15 cellular contexts compared by ENCODE assay signal in the genomic region with DNA sequence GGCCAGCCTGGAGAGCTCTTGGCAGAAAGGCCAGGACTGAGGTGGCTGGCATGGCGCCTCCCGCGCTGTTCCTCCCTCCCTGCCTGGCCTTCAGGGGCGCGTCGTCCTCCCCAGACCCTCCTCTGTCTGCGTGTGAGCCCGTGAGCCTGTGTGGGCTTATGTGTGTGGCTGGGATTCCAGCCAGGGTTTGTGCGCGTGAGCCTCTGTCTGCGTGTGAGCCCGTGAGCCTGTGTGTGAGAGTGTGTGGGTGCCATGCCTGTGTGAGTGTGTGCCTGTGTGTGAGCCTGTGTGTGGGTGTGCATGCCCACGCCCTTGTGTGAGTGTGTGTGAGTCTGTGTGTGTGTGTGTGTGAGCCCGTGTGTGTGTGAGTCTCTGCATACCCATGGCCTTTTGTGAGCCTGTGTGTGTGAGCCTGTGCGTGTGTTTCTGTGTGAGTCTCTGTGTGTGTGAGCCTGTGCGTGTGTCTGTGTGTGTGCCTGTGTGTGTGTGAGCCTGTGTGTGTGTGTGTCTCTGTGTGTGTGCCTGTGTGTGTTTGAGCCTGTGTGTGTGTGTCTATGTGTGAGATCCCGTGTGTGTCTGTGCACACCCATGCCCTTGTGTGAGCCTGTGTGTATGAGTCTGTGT. TPM values are rescaled to one million over a fixed set of nuclear protein-coding genes. Genes with fewer than 3 reads are reported as not detected.
DNase-seq lines count a peak whose midpoint lies in the region; ATAC-seq and TF ChIP-seq lines count a peak whose summit lies in the region.
"Had no signal": no experiment of that assay in that cellular context is flagged by ENCODE, and none has a peak within 500 bp of the region (broad histone marks: within the 10 kb centered on the region; RNA-seq: fewer than 3 reads in every experiment).

No MANE protein-coding gene starts in this region.

- H3K27me3 ChIP-seq in adrenal gland (no peaks in the 10 kb centered on the region), heart right ventricle (no peaks in the 10 kb centered on the region)

- 27 to 47% (median 34%) methylated on average over 3 to 17 of the region's 17 CpGs for WGBS in adrenal gland, 4 donors
- 32 to 34% methylated on average over 17 of the region's 17 CpGs for WGBS in heart right ventricle, 2 donors

- ATAC-seq in heart right ventricle (peak in 2 of 8 donors; percentile 1 to 8), sciatic nerve (peak; percentile 47)
- ATAC-seq in naive thymus-derived CD8-positive, alpha-beta T cell = no peak
- ATAC-seq: natural killer cell; stimulated activated naive CD8-positive, alpha-beta T cell treated with anti-CD3 and anti-CD28 coated beads, Interleukin-15, Interleukin-2, amounts not matched to agents 100 U/mL and 50 U/mL, for 24 hours had no signal

- DNase-seq in CMK (ENCODE audit: low read depth) = peak; percentile 70
- peak in 2 of 7 donors; percentile 58 to 68 for DNase-seq in adrenal gland
- no peak for DNase-seq in heart right ventricle
- no peak for DNase-seq in sciatic nerve (ENCODE audit: low spot score)
- no peak for DNase-seq in GM10266 (ENCODE audit: extremely low spot score)
- no peak for DNase-seq in naive thymus-derived CD8-positive, alpha-beta T cell
- no peak for DNase-seq in retina
- DNase-seq in RKO (ENCODE audit: low spot score) = no peak
- DNase-seq: activated CD4-positive, alpha-beta T cell treated with anti-CD3 and anti-CD28 coated beads, Interleukin-2, amount 50 U/mL, for 48 hours; CD4-positive, CD25-positive, alpha-beta regulatory T cell; Karpas-422; natural killer cell; NCI-H510A treated with DMSO at 0.1 percent for 48 hours; stimulated activated naive CD8-positive, alpha-beta T cell treated with anti-CD3 and anti-CD28 coated beads, Interleukin-15, Interleukin-2, amounts not matched to agents 100 U/mL and 50 U/mL, for 24 hours had no signal

- no peaks in the 10 kb centered on the region for H3K9me3 ChIP-seq in adrenal gland (replicated peaks in 1 of 3)
- H3K9me3 ChIP-seq in heart right ventricle = no peaks in the 10 kb centered on the region

- no peak for TF ChIP-seq POLR2A in adrenal gland (IDR thresholded peaks at IDR 0.05)

- H3K4me1 ChIP-seq in adrenal gland (replicated peaks in 1 of 2) (peaks cover 91 to 98% of the 10 kb centered on the region in 2 donors), heart right ventricle (peaks cover 81 to 100% (median 100%) of the 10 kb centered on the region in 9 donors)

- no peaks in the 10 kb centered on the region for H3K27me3 Mint-ChIP-seq in naive thymus-derived CD8-positive, alpha-beta T cell
- H3K27me3 Mint-ChIP-seq: activated naive CD8-positive, alpha-beta T cell; CD4-positive, CD25-positive, alpha-beta regulatory T cell had no signal

- POLR2A ChIA-PET in naive thymus-derived CD8-positive, alpha-beta T cell (lab: Charles Lee) = no interaction called here

- no peaks in the 10 kb centered on the region for H3K36me3 Mint-ChIP-seq in naive thymus-derived CD8-positive, alpha-beta T cell
- H3K36me3 Mint-ChIP-seq: activated naive CD8-positive, alpha-beta T cell; CD4-positive, CD25-positive, alpha-beta regulatory T cell; natural killer cell had no signal

- H3K27ac Mint-ChIP-seq in naive thymus-derived CD8-positive, alpha-beta T cell = no peak overlapping the region
- H3K27ac Mint-ChIP-seq: activated naive CD8-positive, alpha-beta T cell; CD4-positive, CD25-positive, alpha-beta regulatory T cell; natural killer cell had no signal

- H3K27ac ChIP-seq in adrenal gland (peak overlapping the region in 4 of 5 donors; percentile 15 to 85 (median 60)), heart right ventricle (peak overlapping the region in 8 of 10 donors; percentile 29 to 71 (median 60))

- intact Hi-C loops in adrenal gland (cut with DNase I) (no loop called here), heart right ventricle (cut with DNase I) (loop anchor here in 2 of 10 donors (2.0 to 10.0 kb wide), 3 partner anchors 40 to 96 kb away; no protein-coding TSS in a partner anchor), sciatic nerve (cut with DNase I) (no loop called here)

- peaks cover 20 to 31% (median 22%) of the 10 kb centered on the region in 4 donors for H3K4me1 Mint-ChIP-seq in naive thymus-derived CD8-positive, alpha-beta T cell

- H3K36me3 ChIP-seq in adrenal gland (replicated peaks in 1 of 2) = no peaks in the 10 kb centered on the region
- no peaks in the 10 kb centered on the region for H3K36me3 ChIP-seq in heart right ventricle

- H3K4me3 Mint-ChIP-seq in naive thymus-derived CD8-positive, alpha-beta T cell = no peak overlapping the region
- H3K4me3 Mint-ChIP-seq: activated naive CD8-positive, alpha-beta T cell; CD4-positive, CD25-positive, alpha-beta regulatory T cell; natural killer cell had no signal

- TF ChIP-seq CTCF in adrenal gland (IDR thresholded peaks at IDR 0.05) = no peak
- no peak for TF ChIP-seq CTCF in heart right ventricle (IDR thresholded peaks at IDR 0.05)
- TF ChIP-seq CTCF in GM10266 (IDR thresholded peaks at IDR 0.05; ENCODE audit: control insufficient read depth, insufficient read depth, low read depth, missing control alignments) = no peak

- no peaks in the 10 kb centered on the region for H3K9me3 Mint-ChIP-seq in naive thymus-derived CD8-positive, alpha-beta T cell
- H3K9me3 Mint-ChIP-seq: CD4-positive, CD25-positive, alpha-beta regulatory T cell; natural killer cell had no signal

- peak overlapping the region in 1 of 4 donors; percentile 8 for H3K4me3 ChIP-seq in adrenal gland
- H3K4me3 ChIP-seq in heart right ventricle = peak overlapping the region in 7 of 10 donors; percentile 5 to 29 (median 15)

RNA-seq across cellular contexts. Expression of gene RXRA, which starts 13.0 kb away (rescaled TPM):
- total RNA-seq in adrenal gland (100 to 1,000 TPM in 4 of 8 donors, 10 to 100 TPM in 4; 64.2 to 114 (median 94.7) TPM), heart right ventricle (10 to 100 TPM; 38.4 to 92.3 (median 43.6) TPM), sciatic nerve (78.1 TPM)
- polyA plus RNA-seq in adrenal gland (10 to 100 TPM; 16.1 to 72.9 (median 31.6) TPM), heart right ventricle (10 to 100 TPM; 22.6 to 39.1 TPM)
- total RNA-seq in naive thymus-derived CD8-positive, alpha-beta T cell = 1 to 10 TPM; 5.3 to 5.6 TPM
- polyA plus RNA-seq in naive thymus-derived CD8-positive, alpha-beta T cell = under 1 TPM; 0.18 to 0.75 (median 0.27) TPM

Comparison
In these comparisons a context has a peak if more than half of its experiments do, and no peak if none do; other contexts are left out.
1. RNA of gene RXRA, which starts 13.0 kb away (total RNA-seq): 64.2 to 114 TPM in adrenal gland, 78.1 TPM in sciatic nerve (single experiment) and 38.4 to 92.3 TPM in heart right ventricle; 5.3 to 5.6 TPM in naive thymus-derived CD8-positive, alpha-beta T cell; every median in the first group is over 4 times any median in the second.